In genomic region chr1:35047188-35047858, GRCh38 we compare ENCODE assay signal across 12 cellular contexts. TPM values are rescaled to one million over a fixed set of nuclear protein-coding genes. Genes with fewer than 3 reads are reported as not detected.
DNase-seq lines count a peak whose midpoint lies in the region; ATAC-seq lines count a peak whose summit lies in the region.
"Had no signal": no experiment of that assay in that cellular context is flagged by ENCODE, and none has a peak within 500 bp of the region (broad histone marks: within the 10 kb centered on the region; RNA-seq: fewer than 3 reads in every experiment).

No MANE protein-coding gene starts in this region.

- no peaks in the 10 kb centered on the region; the same call in 1 of the 2 replicates for H3K9me3 ChIP-seq in SJCRH30 (replicated peaks)
- no peaks in the 10 kb centered on the region for H3K9me3 ChIP-seq in esophagus (ENCODE audit: control insufficient read depth in 2 of 2, insufficient read depth in 1 of 2, low read depth in 1 of 2, low read length in 1 of 2)
- H3K9me3 ChIP-seq: lower lobe of right lung, testis had no signal

- no peaks in the 10 kb centered on the region for H3K9me3 Mint-ChIP-seq in stimulated activated memory B cell treated with anti-CD40 and anti-IgM and Interleukin-4, amounts not matched to agents 10 μg/mL and 1 μg/mL and 100 μg/mL, for 72 hours
- H3K9me3 Mint-ChIP-seq in naive thymus-derived CD8-positive, alpha-beta T cell: no peaks in the 10 kb centered on the region

- peak; percentile 6 for DNase-seq in SIG-M5 treated with dmso at 0.1 percent for 504 hours (lab: John Stamatoyannopoulos, UW; ENCODE audit: unreplicated experiment)
- DNase-seq in SIG-M5 (lab: John Stamatoyannopoulos, UW): no peak
- DNase-seq in SJCRH30: peak; percentile 37 to 57
- DNase-seq in naive thymus-derived CD8-positive, alpha-beta T cell: no peak
- no peak for DNase-seq in NCI-H526 treated with DMSO at 0.1 percent for 48 hours (lab: John Stamatoyannopoulos, UW)
- DNase-seq: 8988T, dorsolateral prefrontal cortex, lower lobe of right lung, testis had no signal

- no peaks in the 10 kb centered on the region for H3K36me3 ChIP-seq in SJCRH30
- H3K36me3 ChIP-seq in esophagus (ENCODE audit: control insufficient read depth in 2 of 2, insufficient read depth in 2 of 2, low read length in 1 of 2): no peaks in the 10 kb centered on the region
- H3K36me3 ChIP-seq: lower lobe of right lung had no signal

- H3K27ac ChIP-seq in SJCRH30: peak overlapping the region; percentile 10; the same call in 1 of the 2 replicates
- H3K27ac ChIP-seq in esophagus (ENCODE audit: low read depth in 2 of 2, low read length in 1 of 2): peak overlapping the region; percentile 54 to 56
- H3K27ac ChIP-seq: dorsolateral prefrontal cortex, lower lobe of right lung, testis had no signal

- no peak overlapping the region for H3K27ac Mint-ChIP-seq in stimulated activated memory B cell treated with anti-CD40 and anti-IgM and Interleukin-4, amounts not matched to agents 10 μg/mL and 1 μg/mL and 100 μg/mL, for 72 hours
- no peak overlapping the region for H3K27ac Mint-ChIP-seq in naive thymus-derived CD8-positive, alpha-beta T cell

- H3K36me3 Mint-ChIP-seq in stimulated activated memory B cell treated with anti-CD40 and anti-IgM and Interleukin-4, amounts not matched to agents 10 μg/mL and 1 μg/mL and 100 μg/mL, for 72 hours: no peaks in the 10 kb centered on the region
- no peaks in the 10 kb centered on the region for H3K36me3 Mint-ChIP-seq in naive thymus-derived CD8-positive, alpha-beta T cell

- WGBS in esophagus, 2 donors: 24 to 26% methylated on average over 2 of the region's 2 CpGs

- H3K27me3 ChIP-seq in SJCRH30 (no peaks in the 10 kb centered on the region; the same call in 1 of the 2 replicates), esophagus (ENCODE audit: control insufficient read depth in 1 of 2, insufficient read depth in 2 of 2, low read length in 2 of 2) (no peaks in the 10 kb centered on the region)
- H3K27me3 ChIP-seq: dorsolateral prefrontal cortex, testis had no signal

- peaks cover 20% of the 10 kb centered on the region for H3K27me3 Mint-ChIP-seq in stimulated activated memory B cell treated with anti-CD40 and anti-IgM and Interleukin-4, amounts not matched to agents 10 μg/mL and 1 μg/mL and 100 μg/mL, for 72 hours
- peaks cover 0 to 3% (median 0%) of the 10 kb centered on the region in 5 donors for H3K27me3 Mint-ChIP-seq in naive thymus-derived CD8-positive, alpha-beta T cell

- POLR2A ChIA-PET in naive thymus-derived CD8-positive, alpha-beta T cell (lab: Charles Lee): no interaction called here

- H3K4me1 ChIP-seq in SJCRH30 (peaks cover 9% of the 10 kb centered on the region), esophagus (ENCODE audit: control insufficient read depth in 2 of 2, insufficient read depth in 2 of 2, low read length in 1 of 2) (peaks cover 0 to 2% of the 10 kb centered on the region in 2 donors)
- H3K4me1 ChIP-seq: lower lobe of right lung, testis had no signal

- no peak overlapping the region for H3K4me3 ChIP-seq in SJCRH30
- H3K4me3 ChIP-seq in esophagus (ENCODE audit: low read depth in 1 of 2, low read length in 2 of 2): no peak overlapping the region
- H3K4me3 ChIP-seq: dorsolateral prefrontal cortex, lower lobe of right lung, testis had no signal

- no peak overlapping the region for H3K4me3 Mint-ChIP-seq in stimulated activated memory B cell treated with anti-CD40 and anti-IgM and Interleukin-4, amounts not matched to agents 10 μg/mL and 1 μg/mL and 100 μg/mL, for 72 hours
- H3K4me3 Mint-ChIP-seq in naive thymus-derived CD8-positive, alpha-beta T cell: no peak overlapping the region

- H3K4me1 Mint-ChIP-seq in stimulated activated memory B cell treated with anti-CD40 and anti-IgM and Interleukin-4, amounts not matched to agents 10 μg/mL and 1 μg/mL and 100 μg/mL, for 72 hours: peaks cover 17% of the 10 kb centered on the region
- no peaks in the 10 kb centered on the region for H3K4me1 Mint-ChIP-seq in naive thymus-derived CD8-positive, alpha-beta T cell

- ATAC-seq in stimulated activated memory B cell treated with anti-CD40 and anti-IgM and Interleukin-4, amounts not matched to agents 10 μg/mL and 1 μg/mL and 100 μg/mL, for 72 hours: peak; percentile 56
- ATAC-seq in naive thymus-derived CD8-positive, alpha-beta T cell: no peak
- ATAC-seq in HG03457 (IDR thresholded peaks at IDR 0.05; ENCODE audit: unreplicated experiment): no peak
- ATAC-seq: lower lobe of right lung had no signal

RNA-seq across cellular contexts. Expression of gene ZMYM6, which starts 15.6 kb away (rescaled TPM):
- total RNA-seq in SJCRH30 (2014; rRNA removed; shearing (Covaris generic)): 19.7 and 25.1 TPM in 2 replicates
- polyA plus RNA-seq in esophagus: 10 to 100 TPM in 1 of 2 donors, 1 to 10 TPM in 1; 5.9 to 12.3 TPM
- total RNA-seq in naive thymus-derived CD8-positive, alpha-beta T cell: 10 to 100 TPM; 55.2 to 55.5 TPM
- 1 to 10 TPM; 6.9 to 9.9 (median 9.6) TPM for polyA plus RNA-seq in naive thymus-derived CD8-positive, alpha-beta T cell

RNA-seq across cellular contexts. Expression of gene ZMYM1, which starts 31.9 kb away (rescaled TPM):
- total RNA-seq in SJCRH30 (2014; rRNA removed; shearing (Covaris generic)): 36.8 and 42.3 TPM in 2 replicates
- 1 to 10 TPM; 3.1 to 7.8 TPM for polyA plus RNA-seq in esophagus
- total RNA-seq in naive thymus-derived CD8-positive, alpha-beta T cell: 10 to 100 TPM; 28.5 to 32.9 TPM
- polyA plus RNA-seq in naive thymus-derived CD8-positive, alpha-beta T cell: 10 to 100 TPM; 12.4 to 16.6 (median 16.3) TPM

Comparison
In these comparisons a context has a peak if more than half of its experiments do, and no peak if none do; other contexts are left out.
1. DNase-seq: peak in SIG-M5 treated with dmso at 0.1 percent for 504 hours (single experiment) and SJCRH30 (2 of 2); none in SIG-M5 (single experiment), naive thymus-derived CD8-positive, alpha-beta T cell (0 of 10) and NCI-H526 treated with DMSO at 0.1 percent for 48 hours (single experiment).